ENCODE assay signal across 8 cellular contexts in genomic region chr5:170225326-170226137, GRCh38. TPM values are rescaled to one million over a fixed set of nuclear protein-coding genes. Genes with fewer than 3 reads are reported as not detected.
DNase-seq lines count a peak whose midpoint lies in the region; ATAC-seq and TF ChIP-seq lines count a peak whose summit lies in the region.

No MANE protein-coding gene starts in this region.

- H3K36me3 ChIP-seq in GM06990 (ENCODE audit: control insufficient read depth, insufficient read depth, low read length), result no peaks in the 10 kb centered on the region

- TF ChIP-seq CTCF in GM06990 (IDR thresholded peaks at IDR 0.05; ENCODE audit: insufficient read depth, low read length, poor library complexity, severe bottlenecking) (peak; percentile 76), fibroblast of the aortic adventitia (IDR thresholded peaks at IDR 0.05; ENCODE audit: insufficient read depth, low read length) (peak; percentile 84)

- H3K4me3 ChIP-seq in GM06990 (replicated peaks; ENCODE audit: low read depth, low read length) (no peak overlapping the region), fibroblast of the aortic adventitia (ENCODE audit: low read depth, low read length) (no peak overlapping the region)

- no peak for DNase-seq in GM06990 (ENCODE audit: extremely low read depth, insufficient read length)
- peak in 59 of 76 experiments; percentile 10 to 80 (median 50) for DNase-seq in HUDEP-2 (lab: John Stamatoyannopoulos, UW; ENCODE audit: unreplicated experiment in 76 of 76)
- DNase-seq in RKO (ENCODE audit: low spot score), result peak; percentile 58
- DNase-seq in activated T-helper 1 cell treated with Interleukin-2 at 50 U/mL for 16 hours (ENCODE audit: low read depth), result peak; percentile 54
- peak; percentile 72 for DNase-seq in fibroblast of the aortic adventitia (ENCODE audit: low read depth)
- DNase-seq in nucleus accumbens (lab: John Stamatoyannopoulos, UW), result peak in 50 of 56 donors; percentile 5 to 92 (median 57)
- DNase-seq in superior temporal gyrus (ENCODE audit: extremely low spot score), result peak; percentile 96

- ATAC-seq in HG03520 (IDR thresholded peaks at IDR 0.05; ENCODE audit: unreplicated experiment), result no peak

- no peaks in the 10 kb centered on the region for H3K27me3 ChIP-seq in GM06990 (replicated peaks; ENCODE audit: control insufficient read depth, insufficient read depth, low read length)

RNA-seq across cellular contexts. Expression of gene C5orf58, which starts 7.3 kb away (rescaled TPM):
- not detected in 2 replicates for total RNA-seq in fibroblast of the aortic adventitia (ENCODE audit: low replicate concordance)
